Comparison of ENCODE assay signal across 8 cellular contexts in genomic region chr17:42675984-42676423, GRCh38. TPM values are rescaled to one million over a fixed set of nuclear protein-coding genes. Genes with fewer than 3 reads are reported as not detected.
A peak's percentile ranks its signal among the peaks of the same experiment; 100 is the strongest.
DNase-seq lines count a peak whose midpoint lies in the region; ATAC-seq, FAIRE-seq and TF ChIP-seq lines count a peak whose summit lies in the region.

No MANE protein-coding gene starts in this region.

- TF ChIP-seq POLR2A in A549 (IDR thresholded peaks at IDR 0.05; ENCODE audit: low read length) (0 out of 2 replicates have a peak, but pooled peaks have one; percentile 17), GM12892 (IDR thresholded peaks at IDR 0.05; ENCODE audit: low read depth, low read length) (no peak), erythroblast (IDR thresholded peaks at IDR 0.05; ENCODE audit: low read length) (no peak)

- no peak for TF ChIP-seq EP300 in A549 (IDR thresholded peaks at IDR 0.05)

- CTCF ChIA-PET in A549 (lab: Yijun Ruan, JAX), result interaction anchor here (0.7 to 15.7 kb wide), 21 partner anchors 9 to 111 kb away, joined by 3 to 394 read pairs (median 5); partner anchors contain the start of genes PSMC3IP, RETREG3, TUBG1 and TUBG2

- no peaks in the 10 kb centered on the region for H3K36me3 Mint-ChIP-seq in naive B cell

- WGBS in A549 (ENCODE audit: missing lambda C conversion rate), result 5% methylated on average over 10 of the region's 41 CpGs

- peaks cover 11% of the 10 kb centered on the region; the same call in 1 of the 2 replicates for H3F3A ChIP-seq in SU-DHL-6 (ENCODE audit: insufficient read depth)

- FAIRE-seq in A549 (lab: Jason Lieb, UNC), result no peak
- peak; percentile 76 for FAIRE-seq in GM12892 (lab: Jason Lieb, UNC)

- no peaks in the 10 kb centered on the region for H3K36me3 ChIP-seq in SU-DHL-6 (ENCODE audit: low read length)

- no peaks in the 10 kb centered on the region for H3K27me3 ChIP-seq in SU-DHL-6 (ENCODE audit: low read length)

- H3K27me3 Mint-ChIP-seq in naive B cell, result peaks cover 28 to 52% (median 36%) of the 10 kb centered on the region in 3 donors

- H2AFZ ChIP-seq in SU-DHL-6 (ENCODE audit: low read depth, low read length, severe bottlenecking), result peak overlapping the region; percentile 69

- peaks cover 47% of the 10 kb centered on the region for H3K4me1 ChIP-seq in A549

- ATAC-seq in A549 (peak; percentile 1 to 3; a peak in 2 of 6 replicates), naive B cell (ENCODE audit: low read depth in 2 of 2) (no peak), HG03432 (IDR thresholded peaks at IDR 0.05; ENCODE audit: unreplicated experiment) (no peak)

- H3K27ac ChIP-seq in A549 (peak overlapping the region; percentile 93 to 95), SU-DHL-6 (ENCODE audit: low read depth, low read length) (no peak overlapping the region)

- TF ChIP-seq RAD21 in A549 (conservative IDR thresholded peaks at IDR 0.05 in 1 of 2, IDR thresholded peaks at IDR 0.05 in 1 of 2), result no peak

- peaks cover 52 to 58% (median 52%) of the 10 kb centered on the region in 3 donors for H3K4me1 Mint-ChIP-seq in naive B cell

- peak overlapping the region; percentile 74 to 87 (median 82) for H3K4me3 Mint-ChIP-seq in naive B cell

- no peaks in the 10 kb centered on the region for H4K20me1 ChIP-seq in SU-DHL-6 (ENCODE audit: low read depth, low read length)

- H3K79me2 ChIP-seq in SU-DHL-6 (ENCODE audit: insufficient read depth, low read length), result no peaks in the 10 kb centered on the region

- peaks cover 0 to 2% (median 0%) of the 10 kb centered on the region in 7 donors for H3K9me3 Mint-ChIP-seq in naive B cell

- H3K9me3 ChIP-seq in A549 (no peaks in the 10 kb centered on the region), SU-DHL-6 (ENCODE audit: insufficient read depth, low read length) (no peaks in the 10 kb centered on the region)

- H3K27ac Mint-ChIP-seq in naive B cell, result peak overlapping the region in 1 of 6 donors; percentile 57

- H3K4me2 ChIP-seq in A549 (peak overlapping the region; percentile 99), SU-DHL-6 (ENCODE audit: low read depth, low read length, poor library complexity, severe bottlenecking) (peak overlapping the region; percentile 71)

- peak overlapping the region; percentile 87 for H3K4me3 ChIP-seq in A549
- H3K4me3 ChIP-seq in SU-DHL-6 (ENCODE audit: insufficient read depth, low read length, poor library complexity, severe bottlenecking), result peak overlapping the region; percentile 72

- no peaks in the 10 kb centered on the region for H3K9me2 ChIP-seq in SU-DHL-6 (replicated peaks; ENCODE audit: insufficient read depth, low read length)

- POLR2A ChIA-PET in A549 (lab: Yijun Ruan, JAX), result interaction anchor here (0.8 to 4.9 kb wide), 7 partner anchors 8 to 140 kb away, joined by 3 to 63 read pairs (median 8); partner anchors contain the start of genes NAGLU, PSMC3IP, RETREG3 and TUBG1

- peak overlapping the region; percentile 73 for H3K9ac ChIP-seq in SU-DHL-6 (ENCODE audit: low read length)

- peak; percentile 47 to 58 for DNase-seq in A549 (ENCODE audit: low read depth in 1 of 2, low spot score in 1 of 2)
- DNase-seq in GM12892 (ENCODE audit: insufficient read length), result no peak
- DNase-seq in erythroblast (lab: John Stamatoyannopoulos, UW), result peak; percentile 62 to 75
- no peak for DNase-seq in naive B cell
- no peak for DNase-seq in foreskin melanocyte
- no peak for DNase-seq in stimulated activated CD4-positive, alpha-beta T cell treated with anti-CD3 and anti-CD28 coated beads, Interleukin-1b, Interleukin-23, amount 100 ng/mL, for 48 hours

- no peak for TF ChIP-seq CTCF in A549 (IDR thresholded peaks at IDR 0.05)
- TF ChIP-seq CTCF in SU-DHL-6 (IDR thresholded peaks at IDR 0.05; ENCODE audit: insufficient read depth, low read length, poor library complexity, severe bottlenecking), result no peak

TF ChIP-seq in A549, 52 proteins besides CTCF, POLR2A, EP300 and RAD21 (continues in another document):
- TF ChIP-seq BCL3 (IDR thresholded peaks at IDR 0.05), result no peak
- TF ChIP-seq CBX8 (IDR thresholded peaks at IDR 0.05), result no peak
- no peak for TF ChIP-seq RCOR1 (IDR thresholded peaks at IDR 0.05; ENCODE audit: low read depth, low read length)
- TF ChIP-seq MYC (IDR thresholded peaks at IDR 0.05; ENCODE audit: borderline replicate concordance, low read length), result 0 out of 2 replicates have a peak, but pooled peaks have one; percentile 10
- TF ChIP-seq REST (IDR thresholded peaks at IDR 0.05), result peak; percentile 58; the same call in 1 of the 2 replicates
- 0 out of 2 replicates have a peak, but pooled peaks have one; percentile 22 for TF ChIP-seq TFCP2L1 (CRISPR knock-in tag; IDR thresholded peaks at IDR 0.05)
- TF ChIP-seq ESRRA (IDR thresholded peaks at IDR 0.05; ENCODE audit: borderline replicate concordance, low read length), result no peak

RNA-seq across cellular contexts. Expression of gene PLEKHH3, which starts 0.8 kb away (rescaled TPM):
- polyA plus RNA-seq in A549 (2011; rRNA removed) (5.3 and 5.5 TPM in 2 replicates), A549 (2017; fragmentation: RNase III; extraction: RNeasy Plus Mini Kit Qiagen cat#74134 plus additional on column Dnase treatment) (12.3 to 15.5 TPM (median 14.0 TPM) in 3 replicates), naive B cell (ENCODE audit: low read depth in 6 of 6) (not detected)
- 13.8 and 18.8 TPM in 2 replicates for polyA plus RNA-seq in A549 (2012; cell fraction: cytosol; rRNA removed)
- polyA plus RNA-seq in A549 (2012; cell fraction: nucleus; rRNA removed), result 31.7 and 42.1 TPM in 2 replicates
- 2.3 and 2.5 TPM in 2 replicates for polyA minus RNA-seq in A549 (2011; rRNA and poly(A)+ RNA removed)
- 8.8 TPM for polyA plus RNA-seq in GM12892 (2012; ENCODE audit: missing spikeins)

RNA-seq across cellular contexts. Expression of gene CCR10, which starts 5.6 kb away (rescaled TPM):
- polyA plus RNA-seq in A549 (2011; rRNA removed) (0.19 and 0.23 TPM in 2 replicates), A549 (2017; fragmentation: RNase III; extraction: RNeasy Plus Mini Kit Qiagen cat#74134 plus additional on column Dnase treatment) (0.59 to 0.73 TPM (median 0.66 TPM) in 3 replicates), naive B cell (ENCODE audit: low read depth in 6 of 6) (1 to 10 TPM in 1 of 6 donors, under 1 TPM in 2, not detected in 3; 0.27 to 1.8 (median 0.93) TPM)
- polyA plus RNA-seq in A549 (2012; cell fraction: cytosol; rRNA removed), result 0.63 and 0.93 TPM in 2 replicates
- 2.0 and 3.4 TPM in 2 replicates for polyA plus RNA-seq in A549 (2012; cell fraction: nucleus; rRNA removed)
- polyA minus RNA-seq in A549 (2011; rRNA and poly(A)+ RNA removed), result 0.37 TPM in 1 of 2 replicates, not detected in the other
- 1.6 TPM for polyA plus RNA-seq in GM12892 (2012; ENCODE audit: missing spikeins)

RNA-seq across cellular contexts. Expression of gene CNTNAP1, which starts 6.3 kb away (rescaled TPM):
- polyA plus RNA-seq in A549 (2011; rRNA removed) (8.2 and 8.8 TPM in 2 replicates), A549 (2017; fragmentation: RNase III; extraction: RNeasy Plus Mini Kit Qiagen cat#74134 plus additional on column Dnase treatment) (6.3 to 7.1 TPM (median 7.1 TPM) in 3 replicates), naive B cell (ENCODE audit: low read depth in 6 of 6) (under 1 TPM in 5 of 6 donors, not detected in 1; 0.19 to 1.00 (median 0.39) TPM)
- polyA plus RNA-seq in A549 (2012; cell fraction: cytosol; rRNA removed), result 8.7 and 9.5 TPM in 2 replicates
- polyA plus RNA-seq in A549 (2012; cell fraction: nucleus; rRNA removed), result 55.8 and 61.8 TPM in 2 replicates
- polyA minus RNA-seq in A549 (2011; rRNA and poly(A)+ RNA removed), result 6.1 and 7.4 TPM in 2 replicates
- 17.1 TPM for polyA plus RNA-seq in GM12892 (2012; ENCODE audit: missing spikeins)

RNA-seq across cellular contexts. Expression of gene TUBG2, which starts 16.9 kb away (rescaled TPM):
- 14.9 and 18.6 TPM in 2 replicates for polyA plus RNA-seq in A549 (2011; rRNA removed)
- polyA plus RNA-seq in A549 (2012; cell fraction: cytosol; rRNA removed), result 28.3 and 31.4 TPM in 2 replicates
- 136 and 148 TPM in 2 replicates for polyA plus RNA-seq in A549 (2012; cell fraction: nucleus; rRNA removed)
- 27.1 to 36.1 TPM (median 30.6 TPM) in 3 replicates for polyA plus RNA-seq in A549 (2017; fragmentation: RNase III; extraction: RNeasy Plus Mini Kit Qiagen cat#74134 plus additional on column Dnase treatment)
- 8.6 and 13.8 TPM in 2 replicates for polyA minus RNA-seq in A549 (2011; rRNA and poly(A)+ RNA removed)
- polyA plus RNA-seq in GM12892 (2012; ENCODE audit: missing spikeins), result 15.9 TPM
- 1 to 10 TPM in 5 of 6 donors, under 1 TPM in 1; 0.39 to 3.3 (median 1.5) TPM for polyA plus RNA-seq in naive B cell (ENCODE audit: low read depth in 6 of 6)

Comparison
In these comparisons a context has a peak if more than half of its experiments do, and no peak if none do; other contexts are left out.
1. ATAC-seq: peak in A549 (2 of 2); none in naive B cell (0 of 2) and HG03432 (single experiment).
2. DNase-seq: peak in A549 (2 of 2) and erythroblast (2 of 2); none in GM12892 (single experiment), naive B cell (single experiment), foreskin melanocyte (single experiment) and stimulated activated CD4-positive, alpha-beta T cell treated with anti-CD3 and anti-CD28 coated beads, Interleukin-1b, Interleukin-23, amount 100 ng/mL, for 48 hours (single experiment).
3. RNA of gene PLEKHH3, which starts 0.8 kb away (polyA plus RNA-seq): 5.3 to 42.1 TPM in A549; not detected in naive B cell; every median in the first group is over 4 times any median in the second.